ENCODE assay signal across 8 cellular contexts in genomic region chr17:29760771-29761682, GRCh38.
DNase-seq lines count a peak whose midpoint lies in the region; ATAC-seq and TF ChIP-seq lines count a peak whose summit lies in the region.

No MANE protein-coding gene starts in this region.

- POLR2A ChIA-PET in activated CD4-positive, alpha-beta memory T cell treated with anti-CD3 and anti-CD28 coated beads, Interleukin-2, amount 10 ng/mL, durations not matched to agents 7 days and 5 days (lab: Charles Lee) = interaction anchor here (0.7 to 7.3 kb wide), 27 partner anchors 9 to 357 kb away, joined by 3 to 94 read pairs (median 4); partner anchors contain the start of genes ABHD15 and SSH2

- peak overlapping the region; percentile 91 for H3K4me3 Mint-ChIP-seq in activated CD4-positive, alpha-beta memory T cell treated with anti-CD3 and anti-CD28 coated beads, Interleukin-2, amount 10 ng/mL, durations not matched to agents 7 days and 5 days

- no peaks in the 10 kb centered on the region for H3K9me3 ChIP-seq in lower lobe of right lung

- peaks cover 29% of the 10 kb centered on the region for H3K4me1 ChIP-seq in lower lobe of right lung

- peak overlapping the region; percentile 95 for H3K27ac Mint-ChIP-seq in activated CD4-positive, alpha-beta memory T cell treated with anti-CD3 and anti-CD28 coated beads, Interleukin-2, amount 10 ng/mL, durations not matched to agents 7 days and 5 days

- no peak for TF ChIP-seq CTCF in lower lobe of right lung (IDR thresholded peaks at IDR 0.05)

- intact Hi-C loops in lower lobe of right lung (cut with DNase I) = no loop called here

- peak; percentile 81 for ATAC-seq in HG03025 (IDR thresholded peaks at IDR 0.05; ENCODE audit: low FRiP score, unreplicated experiment)
- peak; percentile 98 to 99 for ATAC-seq in lower lobe of right lung

- no peaks in the 10 kb centered on the region for H3K27me3 ChIP-seq in lower lobe of right lung (ENCODE audit: low read depth)

- CTCF ChIA-PET in activated CD4-positive, alpha-beta memory T cell treated with anti-CD3 and anti-CD28 coated beads, Interleukin-2, amount 10 ng/mL, durations not matched to agents 7 days and 5 days (lab: Charles Lee) = interaction anchor here (0.7 to 3.7 kb wide), 11 partner anchors 18 to 191 kb away, joined by 3 to 24 read pairs (median 4); no protein-coding TSS in a partner anchor

- peaks cover 11% of the 10 kb centered on the region for H3K36me3 Mint-ChIP-seq in activated CD4-positive, alpha-beta memory T cell treated with anti-CD3 and anti-CD28 coated beads, Interleukin-2, amount 10 ng/mL, durations not matched to agents 7 days and 5 days (ENCODE audit: low read depth)

- H3K4me3 ChIP-seq in lower lobe of right lung = peak overlapping the region; percentile 92

- H3K9me3 Mint-ChIP-seq in activated CD4-positive, alpha-beta memory T cell treated with anti-CD3 and anti-CD28 coated beads, Interleukin-2, amount 10 ng/mL, durations not matched to agents 7 days and 5 days = no peaks in the 10 kb centered on the region

- peak; percentile 85 for TF ChIP-seq POLR2A in GM18526 (IDR thresholded peaks at IDR 0.05; ENCODE audit: extremely low read depth, insufficient read length)

- peaks cover 42% of the 10 kb centered on the region for H3K4me1 Mint-ChIP-seq in activated CD4-positive, alpha-beta memory T cell treated with anti-CD3 and anti-CD28 coated beads, Interleukin-2, amount 10 ng/mL, durations not matched to agents 7 days and 5 days

- H3K27ac ChIP-seq in lower lobe of right lung = peak overlapping the region; percentile 89

- peaks cover 10% of the 10 kb centered on the region for H3K36me3 ChIP-seq in lower lobe of right lung

- DNase-seq in NCI-H748 (lab: John Stamatoyannopoulos, UW; ENCODE audit: unreplicated experiment) (peak; percentile 77), ecto neural progenitor cell (ENCODE audit: low spot score) (peak; percentile 87), lower lobe of right lung (peak; percentile 94), cerebellar nuclear complex (lab: John Stamatoyannopoulos, UW) (no peak)
- peak; percentile 95 for DNase-seq in activated CD4-positive, alpha-beta memory T cell treated with anti-CD3 and anti-CD28 coated beads, Interleukin-2, amount 10 ng/mL, durations not matched to agents 7 days and 5 days
- DNase-seq in stimulated activated CD4-positive, alpha-beta T cell treated with anti-CD3 and anti-CD28 coated beads, Interleukin-4, amount 100 ng/mL, for 48 hours (ENCODE audit: low read depth in 2 of 2) = peak; percentile 86 to 88

- no peaks in the 10 kb centered on the region for H3K27me3 Mint-ChIP-seq in activated CD4-positive, alpha-beta memory T cell treated with anti-CD3 and anti-CD28 coated beads, Interleukin-2, amount 10 ng/mL, durations not matched to agents 7 days and 5 days

Comparison
In these comparisons a context has a peak if more than half of its experiments do, and no peak if none do; other contexts are left out.
1. DNase-seq: peak in NCI-H748 (single experiment), activated CD4-positive, alpha-beta memory T cell treated with anti-CD3 and anti-CD28 coated beads, Interleukin-2, amount 10 ng/mL, durations not matched to agents 7 days and 5 days (single experiment), ecto neural progenitor cell (single experiment), lower lobe of right lung (single experiment) and stimulated activated CD4-positive, alpha-beta T cell treated with anti-CD3 and anti-CD28 coated beads, Interleukin-4, amount 100 ng/mL, for 48 hours (2 of 2); none in cerebellar nuclear complex (0 of 2).